Comparison of ENCODE assay signal across 15 cellular contexts in genomic region chr2:108324531-108325256, GRCh38. TPM values are rescaled to one million over a fixed set of nuclear protein-coding genes. Genes with fewer than 3 reads are reported as not detected.
DNase-seq lines count a peak whose midpoint lies in the region; ATAC-seq and TF ChIP-seq lines count a peak whose summit lies in the region.
"Had no signal": no experiment of that assay in that cellular context is flagged by ENCODE, and none has a peak within 500 bp of the region (broad histone marks: within the 10 kb centered on the region; RNA-seq: fewer than 3 reads in every experiment).

No MANE protein-coding gene starts in this region.

- H3K27ac Mint-ChIP-seq in chondrocyte (ENCODE audit: unreplicated experiment) = peak overlapping the region; percentile 79
- H3K27ac Mint-ChIP-seq: activated CD4-positive, alpha-beta T cell treated with anti-CD3 and anti-CD28 coated beads for 36 hours; activated T-cell treated with anti-CD3 and anti-CD28 coated beads, Interleukin-2, amount 50 U/mL, for 24 hours; memory B cell had no signal

- no peaks in the 10 kb centered on the region for H4K20me1 ChIP-seq in MM.1S (ENCODE audit: insufficient read depth, low read length)

- no peaks in the 10 kb centered on the region for H3K27me3 Mint-ChIP-seq in chondrocyte (ENCODE audit: low read depth)

- H3K4me1 ChIP-seq in MM.1S (ENCODE audit: low read length) = no peaks in the 10 kb centered on the region
- H3K4me1 ChIP-seq: transverse colon had no signal

- ATAC-seq in GM18498 (IDR thresholded peaks at IDR 0.05; ENCODE audit: unreplicated experiment) (no peak), left cardiac atrium (no peak)
- ATAC-seq: activated CD4-positive, alpha-beta T cell treated with anti-CD3 and anti-CD28 coated beads for 36 hours had no signal

- no peaks in the 10 kb centered on the region for H3K9me3 ChIP-seq in MM.1S (replicated peaks; ENCODE audit: insufficient read depth, low read length)
- H3K9me3 ChIP-seq: transverse colon had no signal

- H3K36me3 Mint-ChIP-seq in chondrocyte (ENCODE audit: low read depth) = no peaks in the 10 kb centered on the region
- H3K36me3 Mint-ChIP-seq: memory B cell had no signal

- no peak overlapping the region for H3K27ac ChIP-seq in MM.1S (ENCODE audit: low read length)
- H3K27ac ChIP-seq: transverse colon had no signal

- no peak overlapping the region for H3K9ac ChIP-seq in MM.1S (ENCODE audit: low read length)

- no peak overlapping the region for H3K4me2 ChIP-seq in MM.1S (ENCODE audit: low read depth, low read length)

- POLR2A ChIA-PET in AG04449 (lab: Yijun Ruan, JAX) = interaction anchor here (0.7 kb wide), 1 partner anchor 18 kb away, joined by 3 read pairs; no protein-coding TSS in a partner anchor

- H3K4me3 ChIP-seq in AG04449 (ENCODE audit: low read depth, low read length) = no peak overlapping the region
- H3K4me3 ChIP-seq in MM.1S (ENCODE audit: low read length) = no peak overlapping the region
- H3K4me3 ChIP-seq: transverse colon had no signal

- TF ChIP-seq CTCF in AG04449 (IDR thresholded peaks at IDR 0.05; ENCODE audit: insufficient read depth, low read length, missing control alignments) = no peak
- no peak for TF ChIP-seq CTCF in chondrocyte (IDR thresholded peaks at IDR 0.05)
- TF ChIP-seq CTCF in MM.1S (IDR thresholded peaks at IDR 0.05; ENCODE audit: low read length) = no peak

- peak; percentile 50 for DNase-seq in AG04449 (ENCODE audit: low read depth, low spot score)
- DNase-seq in HT1080 (ENCODE audit: low read depth) = peak; percentile 65
- DNase-seq in chondrocyte (ENCODE audit: low spot score) = no peak
- peak; percentile 33 for DNase-seq in kidney glomerular epithelial cell (lab: John Stamatoyannopoulos, UW)
- no peak for DNase-seq in left cardiac atrium
- no peak for DNase-seq in MM.1S
- DNase-seq in activated CD4-positive, alpha-beta T cell treated with anti-CD3 and anti-CD28 coated beads for 1 hour = no peak
- DNase-seq: activated CD4-positive, alpha-beta T cell treated with anti-CD3 and anti-CD28 coated beads for 36 hours; activated T-cell treated with anti-CD3 and anti-CD28 coated beads, Interleukin-2, amount 50 U/mL, for 24 hours; anterior cingulate cortex; effector memory CD4-positive, alpha-beta T cell; nucleus accumbens; transverse colon had no signal

- no peak overlapping the region for H2AFZ ChIP-seq in MM.1S (ENCODE audit: low read length)

- intact Hi-C loops in left cardiac atrium (cut with DNase I) = no loop called here

- CTCF ChIA-PET in AG04449 (lab: Yijun Ruan, JAX) = interaction anchor here (1.2 kb wide), 1 partner anchor 30 kb away, joined by 3 read pairs; no protein-coding TSS in a partner anchor

- no peaks in the 10 kb centered on the region for H3F3A ChIP-seq in MM.1S (ENCODE audit: insufficient read depth, low read length)

- H3K27me3 ChIP-seq in MM.1S (replicated peaks; ENCODE audit: insufficient read depth, low read length) = no peaks in the 10 kb centered on the region
- H3K27me3 ChIP-seq: transverse colon had no signal

- no peaks in the 10 kb centered on the region for H3K9me3 Mint-ChIP-seq in chondrocyte (ENCODE audit: low read depth)
- H3K9me3 Mint-ChIP-seq: activated T-cell treated with anti-CD3 and anti-CD28 coated beads, Interleukin-2, amount 50 U/mL, for 24 hours; memory B cell had no signal

- H3K4me3 Mint-ChIP-seq in chondrocyte (ENCODE audit: unreplicated experiment) = no peak overlapping the region
- H3K4me3 Mint-ChIP-seq: activated CD4-positive, alpha-beta T cell treated with anti-CD3 and anti-CD28 coated beads for 36 hours; activated T-cell treated with anti-CD3 and anti-CD28 coated beads, Interleukin-2, amount 50 U/mL, for 24 hours; memory B cell had no signal

- H3K79me2 ChIP-seq in MM.1S (ENCODE audit: low read length) = no peaks in the 10 kb centered on the region

- no peaks in the 10 kb centered on the region for H3K36me3 ChIP-seq in MM.1S (replicated peaks; ENCODE audit: insufficient read depth, low read length)
- H3K36me3 ChIP-seq: transverse colon had no signal

- H3K9me2 ChIP-seq in MM.1S (replicated peaks; ENCODE audit: insufficient read depth, low read length) = no peaks in the 10 kb centered on the region

- peaks cover 23% of the 10 kb centered on the region for H3K4me1 Mint-ChIP-seq in chondrocyte (ENCODE audit: low read depth)
- H3K4me1 Mint-ChIP-seq: activated CD4-positive, alpha-beta T cell treated with anti-CD3 and anti-CD28 coated beads for 36 hours; memory B cell had no signal

RNA-seq across cellular contexts. Expression of gene SULT1C2, which starts 36.0 kb away (rescaled TPM):
- 1.8 and 2.3 TPM in 2 replicates for total RNA-seq in HT1080 (2014; rRNA removed; shearing (Covaris generic))
- 0.77 and 1.2 TPM in 2 replicates for polyA plus RNA-seq in HT1080 (2015; cell fraction: cytosol; rRNA removed)
- polyA plus RNA-seq in HT1080 (2015; cell fraction: nucleus; rRNA removed) = 2.8 and 3.0 TPM in 2 replicates
- total RNA-seq in chondrocyte (0.27 to 0.29 TPM (median 0.28 TPM) in 3 replicates), left cardiac atrium (under 1 TPM; 0.24 to 0.86 TPM)
- total RNA-seq: activated CD4-positive, alpha-beta T cell treated with anti-CD3 and anti-CD28 coated beads for 36 hours; transverse colon had no signal

RNA-seq across cellular contexts. Expression of gene SULT1C4, which starts 53.1 kb away (rescaled TPM):
- total RNA-seq in HT1080 (2014; rRNA removed; shearing (Covaris generic)) = not detected in 2 replicates
- not detected in 2 replicates for polyA plus RNA-seq in HT1080 (2015; cell fraction: cytosol; rRNA removed)
- not detected in 2 replicates for polyA plus RNA-seq in HT1080 (2015; cell fraction: nucleus; rRNA removed)
- total RNA-seq in chondrocyte = 0.60 to 1.4 TPM (median 1.2 TPM) in 3 replicates
- 1 to 10 TPM; 4.5 to 9.6 TPM for total RNA-seq in left cardiac atrium
- total RNA-seq: activated CD4-positive, alpha-beta T cell treated with anti-CD3 and anti-CD28 coated beads for 36 hours had no signal

Comparison
In these comparisons a context has a peak if more than half of its experiments do, and no peak if none do; other contexts are left out.
1. DNase-seq: peak in AG04449 (single experiment), HT1080 (single experiment) and kidney glomerular epithelial cell (single experiment); none in chondrocyte (single experiment), left cardiac atrium (single experiment), MM.1S (single experiment) and activated CD4-positive, alpha-beta T cell treated with anti-CD3 and anti-CD28 coated beads for 1 hour (single experiment).